1 cellular context compared by ENCODE assay signal in genomic region chr1:110962892-110963665, GRCh38.
TF ChIP-seq lines count a peak whose summit lies in the region.

No MANE protein-coding gene starts in this region.

TF ChIP-seq in GM12878, 131 proteins besides CTCF, POLR2A, EP300 and RAD21 (continued from another document):
- no peak for TF ChIP-seq NFYA (IDR thresholded peaks at IDR 0.05; ENCODE audit: borderline replicate concordance, low read depth, low read length)
- no peak for TF ChIP-seq BCL11A (IDR thresholded peaks at IDR 0.05; ENCODE audit: low read depth, low read length)
- TF ChIP-seq SREBF1 (IDR thresholded peaks at IDR 0.05; ENCODE audit: low read length) = no peak
TF ChIP-seq in GM12878: peak in this region for 26.
